Comparison of ENCODE assay signal across 21 cellular contexts in the genomic region with DNA sequence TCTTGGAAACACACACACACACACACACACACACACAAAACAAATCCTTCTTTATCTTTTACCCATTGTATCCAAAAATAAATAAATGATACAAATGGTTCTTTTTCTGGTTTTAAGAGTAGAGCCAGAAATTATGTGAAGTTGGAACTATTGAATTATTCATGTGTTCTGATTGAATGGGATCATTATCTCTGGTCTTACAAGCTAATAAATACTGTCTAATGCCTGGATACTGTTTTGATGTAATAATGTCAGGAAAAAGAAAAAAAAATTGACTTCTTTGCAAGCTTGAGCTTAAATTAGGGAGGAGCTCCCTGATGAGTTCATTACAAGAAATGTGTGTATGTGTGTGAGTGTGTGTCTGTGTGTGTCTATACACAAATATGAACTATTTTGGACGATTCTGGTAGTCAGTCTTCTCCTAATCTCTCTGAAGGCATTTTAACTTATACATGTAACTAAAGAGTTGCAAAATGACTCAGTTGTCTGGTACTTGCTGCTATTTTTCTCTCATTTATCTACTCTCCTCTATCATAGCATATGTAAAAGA.
A peak's percentile ranks its signal among the peaks of the same experiment; 100 is the strongest.
DNase-seq lines count a peak whose midpoint lies in the region; ATAC-seq and TF ChIP-seq lines count a peak whose summit lies in the region.
"Had no signal": no experiment of that assay in that cellular context is flagged by ENCODE, and none has a peak within 500 bp of the region (broad histone marks: within the 10 kb centered on the region; RNA-seq: fewer than 3 reads in every experiment).

No MANE protein-coding gene starts in this region.

- peaks cover 4% of the 10 kb centered on the region for H3K4me1 ChIP-seq in neural progenitor cell
- H3K4me1 ChIP-seq: HAP-1 had no signal

- peaks cover 2% of the 10 kb centered on the region for H3K9me3 Mint-ChIP-seq in neural progenitor cell
- no peaks in the 10 kb centered on the region for H3K9me3 Mint-ChIP-seq in activated T-cell treated with anti-CD3 and anti-CD28 coated beads, Interleukin-2, amount 50 U/mL, for 4 hours

- peak overlapping the region; percentile 72 for H3K27ac Mint-ChIP-seq in neural progenitor cell
- H3K27ac Mint-ChIP-seq: B cell had no signal

- H3K36me3 ChIP-seq in neural progenitor cell, result no peaks in the 10 kb centered on the region
- H3K36me3 ChIP-seq: HAP-1 had no signal

- H3K4me1 Mint-ChIP-seq in neural progenitor cell, result peaks cover 50% of the 10 kb centered on the region
- no peaks in the 10 kb centered on the region for H3K4me1 Mint-ChIP-seq in activated T-cell treated with anti-CD3 and anti-CD28 coated beads, Interleukin-2, amount 50 U/mL, for 4 hours (ENCODE audit: low read depth)
- H3K4me1 Mint-ChIP-seq: B cell had no signal

- TF ChIP-seq CTCF in neural progenitor cell (IDR thresholded peaks at IDR 0.05), result no peak

- H3K4me2 ChIP-seq in neural progenitor cell, result no peak overlapping the region

- no peak overlapping the region for H2AFZ ChIP-seq in neural progenitor cell (replicated peaks)

- no peaks in the 10 kb centered on the region for H3K79me2 ChIP-seq in neural progenitor cell (ENCODE audit: low read depth)

- H3K27me3 ChIP-seq in neural progenitor cell, result no peaks in the 10 kb centered on the region

- no peaks in the 10 kb centered on the region for H3K9me3 ChIP-seq in neural progenitor cell (ENCODE audit: low read depth)
- H3K9me3 ChIP-seq: HAP-1 had no signal

- DNase-seq in Ammon's horn (ENCODE audit: low spot score) (peak; percentile 67), caudate nucleus (lab: John Stamatoyannopoulos, UW) (peak in 2 of 61 donors; percentile 1 to 71), hippocampal formation (lab: John Stamatoyannopoulos, UW) (peak; percentile 33 to 93), neural progenitor cell (ENCODE audit: low spot score) (no peak), SIG-M5 treated with dmso at 0.1 percent for 504 hours (lab: John Stamatoyannopoulos, UW; ENCODE audit: unreplicated experiment) (no peak), cerebellum (ENCODE audit: low spot score) (no peak)
- no peak for DNase-seq in activated T-cell treated with anti-CD3 and anti-CD28 coated beads, Interleukin-2, amount 50 U/mL, for 4 hours
- DNase-seq: COR-L47, DMS 273 treated with DMSO at 0.1 percent for 48 hours, DND-41, NCI-H1092 treated with DMSO at 0.1 percent for 48 hours, NCI-H146, NCI-H2081, NCI-H2171 treated with DMSO at 0.1 percent for 48 hours, NCI-H446, NCI-H69 had no signal

- H4K20me1 ChIP-seq in neural progenitor cell (ENCODE audit: low read depth), result no peaks in the 10 kb centered on the region

- H3K4me3 Mint-ChIP-seq in neural progenitor cell, result no peak overlapping the region
- H3K4me3 Mint-ChIP-seq in activated T-cell treated with anti-CD3 and anti-CD28 coated beads, Interleukin-2, amount 50 U/mL, for 4 hours, result no peak overlapping the region
- H3K4me3 Mint-ChIP-seq: B cell had no signal

- H3F3A ChIP-seq in neural progenitor cell (ENCODE audit: low read depth), result no peaks in the 10 kb centered on the region

- no peaks in the 10 kb centered on the region for H3K27me3 Mint-ChIP-seq in neural progenitor cell (ENCODE audit: insufficient read depth, low read depth)
- no peaks in the 10 kb centered on the region for H3K27me3 Mint-ChIP-seq in activated T-cell treated with anti-CD3 and anti-CD28 coated beads, Interleukin-2, amount 50 U/mL, for 4 hours (ENCODE audit: low read depth)
- H3K27me3 Mint-ChIP-seq: B cell had no signal

- H3K9ac ChIP-seq in neural progenitor cell, result no peak overlapping the region

- H3K36me3 Mint-ChIP-seq in neural progenitor cell, result no peaks in the 10 kb centered on the region
- no peaks in the 10 kb centered on the region for H3K36me3 Mint-ChIP-seq in activated T-cell treated with anti-CD3 and anti-CD28 coated beads, Interleukin-2, amount 50 U/mL, for 4 hours (ENCODE audit: insufficient read depth)

- H3K27ac ChIP-seq in caudate nucleus (ENCODE audit: low read depth, low read length) (peak overlapping the region; percentile 60), neural progenitor cell (no peak overlapping the region)
- H3K27ac ChIP-seq: 22Rv1 had no signal

- no peak for ATAC-seq in activated T-cell treated with anti-CD3 and anti-CD28 coated beads, Interleukin-2, amount 50 U/mL, for 4 hours
- no peak for ATAC-seq in HG03342 (IDR thresholded peaks at IDR 0.05; ENCODE audit: unreplicated experiment)
- ATAC-seq: Right ventricle myocardium inferior had no signal

- no peak overlapping the region for H3K4me3 ChIP-seq in neural progenitor cell
- H3K4me3 ChIP-seq: HAP-1 had no signal

Comparison
In these comparisons a context has a peak if more than half of its experiments do, and no peak if none do; other contexts are left out.
1. DNase-seq: peak in Ammon's horn (single experiment) and hippocampal formation (2 of 2); none in neural progenitor cell (single experiment), activated T-cell treated with anti-CD3 and anti-CD28 coated beads, Interleukin-2, amount 50 U/mL, for 4 hours (single experiment), SIG-M5 treated with dmso at 0.1 percent for 504 hours (single experiment) and cerebellum (single experiment).